1 cellular context compared by ENCODE assay signal in genomic region chr6:150043501-150044412, GRCh38.
TF ChIP-seq lines count a peak whose summit lies in the region.

No MANE protein-coding gene starts in this region.

TF ChIP-seq in HepG2, 621 proteins besides CTCF, POLR2A, EP300 and RAD21:
- TF ChIP-seq PBX2 (CRISPR knock-in tag; IDR thresholded peaks at IDR 0.05): no peak
- TF ChIP-seq GLMP (CRISPR knock-in tag; IDR thresholded peaks at IDR 0.05; ENCODE audit: borderline replicate concordance): no peak
- TF ChIP-seq NFIB (CRISPR knock-in tag; IDR thresholded peaks at IDR 0.05; ENCODE audit: borderline replicate concordance): no peak
- TF ChIP-seq MNT (IDR thresholded peaks at IDR 0.05): peak; percentile 40; the same call in 1 of the 2 replicates
